In genomic region chr11:78171951-78172350, GRCh38 we compare ENCODE assay signal across 22 cellular contexts.
"Had no signal": no experiment of that assay in that cellular context is flagged by ENCODE, and none has a peak within 500 bp of the region (broad histone marks: within the 10 kb centered on the region; RNA-seq: fewer than 3 reads in every experiment).

No MANE protein-coding gene starts in this region.

- H3K4me3 ChIP-seq: body of pancreas, hepatocyte, spleen, transverse colon, uterus had no signal

- H2AFZ ChIP-seq: hepatocyte had no signal

- H3K9me3 ChIP-seq: body of pancreas, transverse colon, uterus had no signal

- H3K27me3 ChIP-seq: body of pancreas, hepatocyte, spleen, transverse colon, uterus had no signal

- H3K27ac ChIP-seq: body of pancreas, hepatocyte, spleen, transverse colon, uterus had no signal

- H3K4me1 ChIP-seq: body of pancreas, uterus had no signal

- H3K36me3 ChIP-seq: uterus had no signal

- H3K4me2 ChIP-seq: hepatocyte had no signal

- ATAC-seq: activated CD4-positive, alpha-beta T cell treated with anti-CD3 and anti-CD28 coated beads for 36 hours; body of pancreas; esophagus mucosa; T-helper 17 cell had no signal

- DNase-seq: activated B cell treated with CpG ODN at 0.5 μM for 24 hours; activated CD4-positive, alpha-beta T cell treated with anti-CD3 and anti-CD28 coated beads for 36 hours; activated CD4-positive, alpha-beta T cell treated with anti-CD3 and anti-CD28 coated beads, Interleukin-2, amount 50 U/mL, for 48 hours; activated naive CD4-positive, alpha-beta T cell treated with Interleukin-2 at 50 U/mL for 16 hours; activated naive CD8-positive, alpha-beta T cell treated with anti-CD3 and anti-CD28 coated beads, Interleukin-2, amount 10 ng/mL, durations not matched to agents 7 days and 5 days; activated T-cell treated with anti-CD3 and anti-CD28 coated beads, Interleukin-2, amount 50 U/mL, for 48 hours; amygdala; body of pancreas; caudate nucleus; effector memory CD4-positive, alpha-beta T cell; glutamatergic neuron; nephron progenitor cell; occipital lobe; retina; spleen; stimulated activated CD4-positive, alpha-beta T cell treated with anti-CD3 and anti-CD28 coated beads, Interleukin-4, amount 100 ng/mL, for 1 hour; stimulated activated naive CD4-positive, alpha-beta T cell; T-helper 17 cell; transverse colon; uterus had no signal
